ENCODE assay signal across 1 cellular context in the genomic region with DNA sequence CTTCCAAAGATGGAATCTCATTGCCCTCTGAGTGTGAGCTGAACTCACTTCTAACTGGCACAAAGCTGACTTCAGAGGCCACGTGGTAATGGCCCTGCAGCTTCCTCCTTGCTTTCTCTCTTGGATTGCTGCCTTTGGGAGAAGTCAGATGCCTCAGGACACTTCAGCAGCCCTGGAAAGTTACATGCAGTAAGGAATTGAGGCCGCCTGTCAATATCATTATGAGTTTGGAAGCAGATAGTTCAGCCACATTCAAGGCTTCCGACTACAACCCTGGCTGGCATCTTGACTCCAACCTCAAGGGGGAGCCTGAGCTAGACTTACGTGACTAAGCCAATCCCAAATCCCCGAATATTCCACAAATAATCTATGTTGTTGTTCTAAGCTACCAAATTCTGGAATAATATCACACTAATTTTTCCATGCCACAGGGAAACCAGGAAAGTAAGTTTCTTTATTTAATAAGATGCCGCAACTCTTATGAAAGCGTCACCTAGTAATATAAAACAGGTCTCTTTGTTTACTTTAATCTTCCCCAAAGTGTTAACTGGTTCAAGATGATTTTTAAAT.
TF ChIP-seq lines count a peak whose summit lies in the region.

No MANE protein-coding gene starts in this region.

TF ChIP-seq in A549, 52 proteins besides CTCF, POLR2A, EP300 and RAD21 (continued from another document):
- TF ChIP-seq TP53 (CRISPR knock-in tag; IDR thresholded peaks at IDR 0.05) (no peak), NFE2L2 (conservative IDR thresholded peaks at IDR 0.05; ENCODE audit: low read length) (no peak), CBX2 (IDR thresholded peaks at IDR 0.05; ENCODE audit: borderline replicate concordance, low read depth) (no peak), SREBF2 (IDR thresholded peaks at IDR 0.05) (no peak), HES2 (IDR thresholded peaks at IDR 0.05) (no peak), PHF8 (IDR thresholded peaks at IDR 0.05; ENCODE audit: borderline replicate concordance, low read depth) (no peak), ZNF302 (CRISPR knock-in tag; IDR thresholded peaks at IDR 0.05) (no peak), RARB (CRISPR knock-in tag; IDR thresholded peaks at IDR 0.05) (no peak), EHF (CRISPR knock-in tag; IDR thresholded peaks at IDR 0.05) (no peak), MYC (IDR thresholded peaks at IDR 0.05; ENCODE audit: borderline replicate concordance, low read length) (no peak), FOSL2 (IDR thresholded peaks at IDR 0.05) (no peak), FOSL2 (CRISPR knock-in tag; IDR thresholded peaks at IDR 0.05) (peak; percentile 29; the same call in 1 of the 2 replicates), CBX8 (IDR thresholded peaks at IDR 0.05) (no peak), ZSCAN20 (CRISPR knock-in tag; IDR thresholded peaks at IDR 0.05) (no peak), SMC3 (IDR thresholded peaks at IDR 0.05) (peak; percentile 84), NR3C1 (IDR thresholded peaks at IDR 0.05) (no peak), KDM1A (IDR thresholded peaks at IDR 0.05; ENCODE audit: low read depth) (no peak), ATOH8 (CRISPR knock-in tag; IDR thresholded peaks at IDR 0.05; ENCODE audit: low read depth) (no peak), EHMT2 (IDR thresholded peaks at IDR 0.05; ENCODE audit: low read depth) (no peak), HOXB5 (CRISPR knock-in tag; IDR thresholded peaks at IDR 0.05) (no peak), JUNB (IDR thresholded peaks at IDR 0.05) (no peak), ZFP36 (IDR thresholded peaks at IDR 0.05; ENCODE audit: borderline replicate concordance, partially characterized antibody) (no peak), USF2 (IDR thresholded peaks at IDR 0.05) (peak; percentile 51)
- TF ChIP-seq, protein P1, sequence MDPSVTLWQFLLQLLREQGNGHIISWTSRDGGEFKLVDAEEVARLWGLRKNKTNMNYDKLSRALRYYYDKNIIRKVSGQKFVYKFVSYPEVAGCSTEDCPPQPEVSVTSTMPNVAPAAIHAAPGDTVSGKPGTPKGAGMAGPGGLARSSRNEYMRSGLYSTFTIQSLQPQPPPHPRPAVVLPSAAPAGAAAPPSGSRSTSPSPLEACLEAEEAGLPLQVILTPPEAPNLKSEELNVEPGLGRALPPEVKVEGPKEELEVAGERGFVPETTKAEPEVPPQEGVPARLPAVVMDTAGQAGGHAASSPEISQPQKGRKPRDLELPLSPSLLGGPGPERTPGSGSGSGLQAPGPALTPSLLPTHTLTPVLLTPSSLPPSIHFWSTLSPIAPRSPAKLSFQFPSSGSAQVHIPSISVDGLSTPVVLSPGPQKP (IDR thresholded peaks at IDR 0.05; ENCODE audit: low read depth, low read length) = no peak
